22 cellular contexts compared by ENCODE assay signal in the genomic region with DNA sequence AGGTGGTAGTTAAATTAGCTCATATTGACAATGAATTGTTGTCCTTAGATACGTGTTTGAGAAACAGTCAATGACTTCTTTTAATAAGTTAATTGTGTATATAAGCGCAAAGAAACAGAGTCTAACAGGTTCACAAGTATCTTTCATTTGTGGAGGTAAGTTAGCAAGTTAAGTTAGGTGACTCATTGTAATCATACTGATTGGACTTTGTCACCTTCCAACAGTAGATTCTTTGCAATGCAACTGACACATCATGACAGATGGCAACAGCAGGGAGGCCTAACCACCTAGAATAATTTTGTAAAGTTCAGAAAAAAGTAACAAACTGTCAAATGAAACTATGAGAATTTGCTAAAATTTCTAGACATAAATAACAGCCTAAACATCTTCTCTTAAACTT.
DNase-seq lines count a peak whose midpoint lies in the region; ATAC-seq and TF ChIP-seq lines count a peak whose summit lies in the region.
"Had no signal": no experiment of that assay in that cellular context is flagged by ENCODE, and none has a peak within 500 bp of the region (broad histone marks: within the 10 kb centered on the region; RNA-seq: fewer than 3 reads in every experiment).

No MANE protein-coding gene starts in this region.

- CTCF ChIA-PET in OCI-LY7 (lab: Charles Lee; ENCODE audit: unreplicated experiment), result no interaction called here

- no peaks in the 10 kb centered on the region for H3K4me1 ChIP-seq in colonic mucosa
- no peaks in the 10 kb centered on the region for H3K4me1 ChIP-seq in OCI-LY7 (ENCODE audit: insufficient read depth, low read length, poor library complexity, severe bottlenecking)
- H3K4me1 ChIP-seq: BLaER1 had no signal

- no peak overlapping the region for H2AFZ ChIP-seq in OCI-LY7 (ENCODE audit: low read length)

- H3K27ac ChIP-seq in colonic mucosa (peak overlapping the region; percentile 61), OCI-LY7 (ENCODE audit: low read depth, low read length, poor library complexity, severe bottlenecking) (no peak overlapping the region)
- H3K27ac ChIP-seq: 22Rv1, BLaER1 had no signal

- H3K27me3 ChIP-seq in colonic mucosa, result no peaks in the 10 kb centered on the region
- H3K27me3 ChIP-seq: BLaER1 had no signal

- H3K4me2 ChIP-seq in OCI-LY7 (ENCODE audit: low read length), result no peak overlapping the region
- H3K4me2 ChIP-seq: BLaER1 had no signal

- no peaks in the 10 kb centered on the region for H3K9me3 ChIP-seq in colonic mucosa
- H3K9me3 ChIP-seq in OCI-LY7 (ENCODE audit: low read length), result no peaks in the 10 kb centered on the region
- H3K9me3 ChIP-seq: BLaER1 had no signal

- no peaks in the 10 kb centered on the region for H3K9me2 ChIP-seq in OCI-LY7 (ENCODE audit: insufficient read depth, low read length)

- no TSS peak for BruUV-seq in OCI-LY7 (replicated peaks; lab: Mats Ljungman, UMichigan)

- H4K20me1 ChIP-seq in OCI-LY7 (ENCODE audit: insufficient read depth, low read length), result no peaks in the 10 kb centered on the region
- H4K20me1 ChIP-seq: BLaER1 had no signal

- H3K36me3 ChIP-seq in colonic mucosa, result no peaks in the 10 kb centered on the region
- H3K36me3 ChIP-seq in OCI-LY7 (ENCODE audit: insufficient read depth, low read length), result no peaks in the 10 kb centered on the region
- H3K36me3 ChIP-seq: BLaER1 had no signal

- POLR2A ChIA-PET in OCI-LY7 (lab: Charles Lee), result no interaction called here

- no peak for TF ChIP-seq CTCF in colonic mucosa (IDR thresholded peaks at IDR 0.05)
- TF ChIP-seq CTCF in OCI-LY7 (conservative IDR thresholded peaks at IDR 0.05; ENCODE audit: low read length), result no peak

- H3K4me3 ChIP-seq in colonic mucosa, result no peak overlapping the region
- no peak overlapping the region for H3K4me3 ChIP-seq in OCI-LY7 (ENCODE audit: low read depth, low read length, poor library complexity, severe bottlenecking)
- H3K4me3 ChIP-seq: BLaER1 had no signal

- intact Hi-C loops in colonic mucosa (cut with DNase I), result no loop called here
- intact Hi-C loops in OCI-LY7 (cut with micrococcal nuclease; ENCODE audit: unreplicated experiment), result no loop called here

- in situ Hi-C loops in Caki2 (cut with HindIII; ENCODE audit: low pct_unique_long_range_greater_than_20kb, low sequenced_read_pairs), result no loop called here

- no peaks in the 10 kb centered on the region for H3K79me2 ChIP-seq in OCI-LY7 (ENCODE audit: insufficient read depth, low read depth, low read length)

- H3K9ac ChIP-seq in colonic mucosa (ENCODE audit: low read depth in 2 of 2, low read length in 2 of 2), result no peak overlapping the region
- H3K9ac ChIP-seq: BLaER1 had no signal

- no peak for ATAC-seq in HG02678 (IDR thresholded peaks at IDR 0.05; ENCODE audit: unreplicated experiment)

- DNase-seq in Caki2 (ENCODE audit: low read depth) (peak; percentile 17), LHCN-M2 (ENCODE audit: low read depth) (peak; percentile 62), colonic mucosa (no peak), myocyte (ENCODE audit: low read depth) (peak; percentile 46), MV-4-11 (lab: John Stamatoyannopoulos, UW) (no peak), OCI-LY7 (ENCODE audit: low spot score) (no peak), NCI-H2227 treated with DMSO at 0.1 percent for 48 hours (lab: John Stamatoyannopoulos, UW) (no peak)
- DNase-seq: ACHN; CD4-positive, alpha-beta T cell; COR-L47; DMS 273 treated with DMSO at 0.1 percent for 48 hours; Kasumi-1; NCI-H1092 treated with DMSO at 0.1 percent for 48 hours; NCI-H146; NCI-H2029 treated with DMSO at 0.1 percent for 48 hours; NCI-H2171 treated with DMSO at 0.1 percent for 48 hours; NCI-H446 treated with DMSO at 0.1 percent for 48 hours; NCI-H526 treated with DMSO at 0.1 percent for 48 hours; Right ventricle myocardium superior had no signal

Comparison
In these comparisons a context has a peak if more than half of its experiments do, and no peak if none do; other contexts are left out.
1. DNase-seq: peak in Caki2 (single experiment), LHCN-M2 (single experiment) and myocyte (single experiment); none in colonic mucosa (single experiment), MV-4-11 (single experiment), OCI-LY7 (single experiment) and NCI-H2227 treated with DMSO at 0.1 percent for 48 hours (single experiment).